Comparison of ENCODE assay signal across 18 cellular contexts in the genomic region with DNA sequence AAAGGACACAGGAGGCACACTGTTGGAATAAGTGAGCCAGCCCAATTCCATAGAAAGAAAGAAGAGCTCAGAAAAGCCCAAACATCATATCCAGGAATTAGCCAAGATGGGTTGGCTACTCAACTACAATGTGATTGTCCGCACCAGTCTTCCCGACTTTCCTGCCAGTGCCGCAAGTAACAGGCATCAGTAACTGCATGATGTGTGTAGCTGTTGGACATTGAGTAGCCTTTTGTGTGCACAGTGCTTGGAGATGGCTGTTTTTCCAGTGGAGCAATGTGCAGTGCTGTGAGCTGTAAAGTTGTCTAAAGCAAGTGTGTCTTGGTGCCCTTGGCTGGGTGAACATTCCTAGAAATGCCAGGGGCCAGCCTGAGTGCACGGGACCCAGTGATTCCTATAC. TPM values are rescaled to one million over a fixed set of nuclear protein-coding genes. Genes with fewer than 3 reads are reported as not detected.
DNase-seq lines count a peak whose midpoint lies in the region; ATAC-seq and TF ChIP-seq lines count a peak whose summit lies in the region.
"Had no signal": no experiment of that assay in that cellular context is flagged by ENCODE, and none has a peak within 500 bp of the region (broad histone marks: within the 10 kb centered on the region; RNA-seq: fewer than 3 reads in every experiment).

No MANE protein-coding gene starts in this region.

- H3K9me3 Mint-ChIP-seq in stimulated activated naive CD8-positive, alpha-beta T cell treated with anti-CD3 and anti-CD28 coated beads, Interleukin-15, Interleukin-2, amounts not matched to agents 100 ng/mL and 50 ng/mL, for 24 hours: no peaks in the 10 kb centered on the region
- no peaks in the 10 kb centered on the region for H3K9me3 Mint-ChIP-seq in stimulated activated naive CD8-positive, alpha-beta T cell treated with anti-CD3 and anti-CD28 coated beads, Interleukin-15, amount 100 ng/mL, for 72 hours
- no peaks in the 10 kb centered on the region for H3K9me3 Mint-ChIP-seq in IgD-negative memory B cell
- H3K9me3 Mint-ChIP-seq: HFFc6 had no signal

- H3K4me3 Mint-ChIP-seq in stimulated activated naive CD8-positive, alpha-beta T cell treated with anti-CD3 and anti-CD28 coated beads, Interleukin-15, Interleukin-2, amounts not matched to agents 100 ng/mL and 50 ng/mL, for 24 hours: no peak overlapping the region
- H3K4me3 Mint-ChIP-seq in stimulated activated naive CD8-positive, alpha-beta T cell treated with anti-CD3 and anti-CD28 coated beads, Interleukin-15, amount 100 ng/mL, for 72 hours: no peak overlapping the region
- no peak overlapping the region for H3K4me3 Mint-ChIP-seq in IgD-negative memory B cell
- H3K4me3 Mint-ChIP-seq: HFFc6 had no signal

- H3K27ac ChIP-seq in coronary artery: no peak overlapping the region
- H3K27ac ChIP-seq: BLaER1 treated with 17β-estradiol and CSF1 and Interleukin-3, amounts not matched to agents 10 nM and 100 nM; Peyer's patch had no signal

- no peak for TF ChIP-seq CTCF in coronary artery (IDR thresholded peaks at IDR 0.05)

- H3K27ac Mint-ChIP-seq in stimulated activated naive CD8-positive, alpha-beta T cell treated with anti-CD3 and anti-CD28 coated beads, Interleukin-15, Interleukin-2, amounts not matched to agents 100 ng/mL and 50 ng/mL, for 24 hours: peak overlapping the region; percentile 2
- peak overlapping the region in 1 of 2 donors; percentile 67 for H3K27ac Mint-ChIP-seq in stimulated activated naive CD8-positive, alpha-beta T cell treated with anti-CD3 and anti-CD28 coated beads, Interleukin-15, amount 100 ng/mL, for 72 hours
- peak overlapping the region in 2 of 3 donors; percentile 53 to 79 for H3K27ac Mint-ChIP-seq in IgD-negative memory B cell
- H3K27ac Mint-ChIP-seq: HFFc6 had no signal

- no peak overlapping the region for H3K4me3 ChIP-seq in coronary artery
- H3K4me3 ChIP-seq: BLaER1 treated with 17β-estradiol and CSF1 and Interleukin-3, amounts not matched to agents 10 nM and 100 nM; MG63; Peyer's patch had no signal

- H3K36me3 Mint-ChIP-seq in stimulated activated naive CD8-positive, alpha-beta T cell treated with anti-CD3 and anti-CD28 coated beads, Interleukin-15, Interleukin-2, amounts not matched to agents 100 ng/mL and 50 ng/mL, for 24 hours (ENCODE audit: low read depth): peaks cover 64% of the 10 kb centered on the region
- peaks cover 2% of the 10 kb centered on the region for H3K36me3 Mint-ChIP-seq in IgD-negative memory B cell

- no peak for ATAC-seq in stimulated activated naive CD8-positive, alpha-beta T cell treated with anti-CD3 and anti-CD28 coated beads, Interleukin-15, amount 100 ng/mL, for 72 hours
- ATAC-seq: SK-N-SH treated with all-trans-retinoic acid at 6 μM for 48 hours had no signal

- H3K4me1 Mint-ChIP-seq in stimulated activated naive CD8-positive, alpha-beta T cell treated with anti-CD3 and anti-CD28 coated beads, Interleukin-15, Interleukin-2, amounts not matched to agents 100 ng/mL and 50 ng/mL, for 24 hours (ENCODE audit: low read depth): peaks cover 11% of the 10 kb centered on the region
- H3K4me1 Mint-ChIP-seq in stimulated activated naive CD8-positive, alpha-beta T cell treated with anti-CD3 and anti-CD28 coated beads, Interleukin-15, amount 100 ng/mL, for 72 hours: peaks cover 7% of the 10 kb centered on the region
- H3K4me1 Mint-ChIP-seq in IgD-negative memory B cell: peaks cover 15 to 24% (median 18%) of the 10 kb centered on the region in 3 donors

- no peak for DNase-seq in stimulated activated naive CD8-positive, alpha-beta T cell treated with anti-CD3 and anti-CD28 coated beads, Interleukin-15, amount 100 ng/mL, for 72 hours
- DNase-seq in iPS-NIHi7 (ENCODE audit: extremely low spot score) (peak; percentile 3), coronary artery (ENCODE audit: low spot score) (no peak), HT-29 (ENCODE audit: low spot score) (no peak)
- no peak for DNase-seq in effector CD8-positive, alpha-beta T cell (lab: John Stamatoyannopoulos, UW)
- DNase-seq: DMS79 treated with DMSO at 0.1 percent for 48 hours, GDM1, HFFc6, MG63, NCI-H1105 treated with DMSO at 0.1 percent for 48 hours, NCI-H187 treated with DMSO at 0.1 percent for 48 hours, NCI-H774, Peyer's patch, Right ventricle myocardium superior had no signal

- no peaks in the 10 kb centered on the region for H3K27me3 Mint-ChIP-seq in stimulated activated naive CD8-positive, alpha-beta T cell treated with anti-CD3 and anti-CD28 coated beads, Interleukin-15, Interleukin-2, amounts not matched to agents 100 ng/mL and 50 ng/mL, for 24 hours
- H3K27me3 Mint-ChIP-seq in stimulated activated naive CD8-positive, alpha-beta T cell treated with anti-CD3 and anti-CD28 coated beads, Interleukin-15, amount 100 ng/mL, for 72 hours: no peaks in the 10 kb centered on the region
- peaks cover 3% of the 10 kb centered on the region for H3K27me3 Mint-ChIP-seq in IgD-negative memory B cell

RNA-seq across cellular contexts. Expression of a gene that starts 29.2 kb away (rescaled TPM):
- 6.3 TPM for polyA plus RNA-seq in IgD-negative memory B cell
- total RNA-seq in HT-29 (2014; rRNA removed; shearing (Covaris generic)): 13.5 and 13.8 TPM in 2 replicates

RNA-seq across cellular contexts. Expression of a gene that starts 38.4 kb away (rescaled TPM):
- 94.0 TPM for polyA plus RNA-seq in IgD-negative memory B cell
- total RNA-seq in HT-29 (2014; rRNA removed; shearing (Covaris generic)): 44.9 and 47.1 TPM in 2 replicates
